17 cellular contexts compared by ENCODE assay signal in the genomic region with DNA sequence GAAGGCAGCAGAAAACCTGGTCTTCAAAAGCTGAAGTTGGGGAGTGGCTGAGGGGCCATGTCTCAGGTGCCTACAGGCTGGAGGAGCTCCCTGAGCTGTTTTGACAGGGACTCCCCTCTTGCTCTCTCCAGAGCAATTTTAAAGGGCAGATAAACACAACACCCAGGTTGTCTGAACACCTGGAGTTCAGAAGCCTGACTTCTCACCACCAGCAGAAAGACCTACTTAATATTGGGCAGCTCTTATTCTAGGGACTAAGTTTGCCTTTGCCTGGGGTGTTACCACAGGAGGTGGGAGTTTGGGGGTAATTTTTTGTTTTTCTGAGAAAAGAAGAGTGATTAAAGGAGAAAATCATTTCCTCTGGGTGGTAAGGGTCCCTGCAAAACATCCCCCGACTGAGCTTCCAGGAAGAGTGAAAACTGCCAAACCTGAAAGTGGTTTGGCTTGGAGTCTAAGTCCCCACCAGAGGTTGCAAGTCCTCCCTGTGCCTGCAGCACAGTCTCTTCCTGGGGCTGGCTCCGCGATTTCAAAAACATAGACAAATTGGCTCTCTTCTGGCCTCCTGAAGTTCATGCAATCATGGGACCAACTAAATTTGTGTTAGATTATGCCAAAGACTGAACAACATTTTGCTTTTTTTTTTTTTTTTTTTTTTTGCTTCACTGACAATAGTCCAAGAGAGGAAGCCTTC.
"Had no signal": no experiment of that assay in that cellular context is flagged by ENCODE, and none has a peak within 500 bp of the region (broad histone marks: within the 10 kb centered on the region; RNA-seq: fewer than 3 reads in every experiment).

No MANE protein-coding gene starts in this region.

- H3K27me3 ChIP-seq: adrenal gland, upper lobe of left lung had no signal

- H3K9me3 ChIP-seq: adrenal gland, left lung, upper lobe of left lung had no signal

- H3K36me3 ChIP-seq: adrenal gland, heart right ventricle, left lung, upper lobe of left lung had no signal

- H3K4me3 ChIP-seq: adrenal gland, heart right ventricle, left lung, upper lobe of left lung had no signal

- ATAC-seq: activated CD4-positive, CD25-positive, alpha-beta regulatory T cell treated with anti-CD3 and anti-CD28 coated beads, Interleukin-2, amount 50 U/mL, for 24 hours; activated CD8-positive, alpha-beta memory T cell treated with anti-CD3 and anti-CD28 coated beads, Interleukin-2, amount 10 ng/mL, durations not matched to agents 7 days and 5 days; left lung; stimulated activated naive B cell treated with anti-CD40 and anti-IgM and Interleukin-4, amounts not matched to agents 10 μg/mL and 1 μg/mL and 100 μg/mL, for 72 hours; T-cell had no signal

- H3K4me1 ChIP-seq: adrenal gland, left lung, upper lobe of left lung had no signal

- H3K27ac ChIP-seq: epithelial cell of prostate, heart right ventricle, left lung, upper lobe of left lung, VCaP had no signal

- DNase-seq: activated CD4-positive, alpha-beta memory T cell treated with anti-CD3 and anti-CD28 coated beads, Interleukin-2, amount 10 ng/mL, durations not matched to agents 7 days and 5 days; activated CD4-positive, alpha-beta T cell treated with anti-CD3 and anti-CD28 coated beads, Interleukin-2, amount 10 ng/mL, durations not matched to agents 24 days and 14 days; activated CD8-positive, alpha-beta memory T cell treated with anti-CD3 and anti-CD28 coated beads, Interleukin-2, amount 10 ng/mL, durations not matched to agents 7 days and 5 days; activated gamma-delta T cell treated with Interleukin-2 at 50 U/mL for 16 hours; adrenal gland; cortex of kidney; heart right ventricle; left lung; nephron progenitor cell; stimulated activated CD4-positive, alpha-beta T cell treated with anti-CD3 and anti-CD28 coated beads, Interleukin-2, amount 100 ng/mL, for 48 hours; stimulated activated CD8-positive, alpha-beta memory T cell treated with anti-CD3 and anti-CD28 coated beads, Interleukin-4, amount 100 ng/mL, for 48 hours; stimulated activated naive B cell treated with anti-CD40 and anti-IgM and Interleukin-4, amounts not matched to agents 10 μg/mL and 1 μg/mL and 100 μg/mL, for 72 hours; T-cell; upper lobe of left lung had no signal
